In the genomic region with DNA sequence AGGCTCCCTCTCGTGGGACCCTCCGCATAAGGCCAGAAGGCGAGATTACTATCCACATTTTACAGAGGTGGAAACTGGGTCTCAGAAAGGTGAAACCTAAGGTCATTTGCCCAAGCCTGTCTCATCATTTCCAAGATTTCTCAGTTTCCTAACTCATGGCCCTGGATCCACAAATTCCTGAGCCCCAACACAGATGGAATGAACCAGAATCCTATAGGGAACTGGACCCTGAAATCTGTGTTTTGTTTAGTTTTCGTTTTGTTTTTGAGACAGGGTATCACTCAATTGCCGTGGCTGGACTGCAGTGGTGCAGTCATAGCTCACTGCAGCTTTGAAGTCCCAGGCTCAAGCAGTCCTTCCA, we compare ENCODE assay signal across 8 cellular contexts. TPM values are rescaled to one million over a fixed set of nuclear protein-coding genes. Genes with fewer than 3 reads are reported as not detected.
DNase-seq lines count a peak whose midpoint lies in the region; ATAC-seq and TF ChIP-seq lines count a peak whose summit lies in the region.

No MANE protein-coding gene starts in this region.

- H3K27ac Mint-ChIP-seq in activated CD4-positive, alpha-beta memory T cell treated with anti-CD3 and anti-CD28 coated beads for 36 hours, result no peak overlapping the region
- H3K27ac Mint-ChIP-seq in activated CD4-positive, alpha-beta memory T cell treated with anti-CD3 and anti-CD28 coated beads, Interleukin-2, amount 10 ng/mL, durations not matched to agents 7 days and 5 days, result no peak overlapping the region
- H3K27ac Mint-ChIP-seq in activated naive CD8-positive, alpha-beta T cell treated with anti-CD3 and anti-CD28 coated beads for 36 hours, result peak overlapping the region; percentile 58
- peak overlapping the region; percentile 98 for H3K27ac Mint-ChIP-seq in memory B cell

- TF ChIP-seq POLR2A in testis (IDR thresholded peaks at IDR 0.05), result no peak

- H3K36me3 Mint-ChIP-seq in activated CD4-positive, alpha-beta memory T cell treated with anti-CD3 and anti-CD28 coated beads for 36 hours, result no peaks in the 10 kb centered on the region
- H3K36me3 Mint-ChIP-seq in activated CD4-positive, alpha-beta memory T cell treated with anti-CD3 and anti-CD28 coated beads, Interleukin-2, amount 10 ng/mL, durations not matched to agents 7 days and 5 days (ENCODE audit: low read depth), result no peaks in the 10 kb centered on the region
- no peaks in the 10 kb centered on the region for H3K36me3 Mint-ChIP-seq in activated naive CD8-positive, alpha-beta T cell treated with anti-CD3 and anti-CD28 coated beads for 36 hours
- H3K36me3 Mint-ChIP-seq in memory B cell, result peaks cover 17% of the 10 kb centered on the region

- POLR2A ChIA-PET in activated CD4-positive, alpha-beta memory T cell treated with anti-CD3 and anti-CD28 coated beads for 36 hours (lab: Charles Lee), result no interaction called here
- POLR2A ChIA-PET in activated CD4-positive, alpha-beta memory T cell treated with anti-CD3 and anti-CD28 coated beads, Interleukin-2, amount 10 ng/mL, durations not matched to agents 7 days and 5 days (lab: Charles Lee), result interaction anchor here (0.6 kb wide), 1 partner anchor 337 kb away, joined by 4 read pairs; no protein-coding TSS in a partner anchor

- H3K4me1 Mint-ChIP-seq in activated CD4-positive, alpha-beta memory T cell treated with anti-CD3 and anti-CD28 coated beads for 36 hours (ENCODE audit: low read depth), result peaks cover 20% of the 10 kb centered on the region
- peaks cover 10% of the 10 kb centered on the region for H3K4me1 Mint-ChIP-seq in activated CD4-positive, alpha-beta memory T cell treated with anti-CD3 and anti-CD28 coated beads, Interleukin-2, amount 10 ng/mL, durations not matched to agents 7 days and 5 days
- H3K4me1 Mint-ChIP-seq in activated naive CD8-positive, alpha-beta T cell treated with anti-CD3 and anti-CD28 coated beads for 36 hours, result peaks cover 28% of the 10 kb centered on the region
- H3K4me1 Mint-ChIP-seq in memory B cell, result peaks cover 33% of the 10 kb centered on the region

- no peaks in the 10 kb centered on the region for H3K27me3 Mint-ChIP-seq in activated CD4-positive, alpha-beta memory T cell treated with anti-CD3 and anti-CD28 coated beads for 36 hours
- H3K27me3 Mint-ChIP-seq in activated CD4-positive, alpha-beta memory T cell treated with anti-CD3 and anti-CD28 coated beads, Interleukin-2, amount 10 ng/mL, durations not matched to agents 7 days and 5 days, result peaks cover 7% of the 10 kb centered on the region
- no peaks in the 10 kb centered on the region for H3K27me3 Mint-ChIP-seq in activated naive CD8-positive, alpha-beta T cell treated with anti-CD3 and anti-CD28 coated beads for 36 hours
- no peaks in the 10 kb centered on the region for H3K27me3 Mint-ChIP-seq in memory B cell

- TF ChIP-seq CTCF in testis (IDR thresholded peaks at IDR 0.05), result no peak

- intact Hi-C loops in activated CD4-positive, alpha-beta memory T cell treated with anti-CD3 and anti-CD28 coated beads for 36 hours (cut with micrococcal nuclease), result no loop called here
- intact Hi-C loops in testis (cut with DNase I; ENCODE audit: low total_unique reads), result no loop called here

- H3K27ac ChIP-seq in testis, result no peak overlapping the region

- ATAC-seq in memory B cell (ENCODE audit: low read depth) (no peak), GM18873 (IDR thresholded peaks at IDR 0.05; ENCODE audit: low FRiP score, unreplicated experiment) (no peak)

- no peaks in the 10 kb centered on the region for H3K9me3 ChIP-seq in testis

- no peaks in the 10 kb centered on the region for H3K36me3 ChIP-seq in testis (ENCODE audit: low read depth, missing control alignments)

- no peaks in the 10 kb centered on the region for H3K9me3 Mint-ChIP-seq in activated CD4-positive, alpha-beta memory T cell treated with anti-CD3 and anti-CD28 coated beads for 36 hours
- no peaks in the 10 kb centered on the region for H3K9me3 Mint-ChIP-seq in activated CD4-positive, alpha-beta memory T cell treated with anti-CD3 and anti-CD28 coated beads, Interleukin-2, amount 10 ng/mL, durations not matched to agents 7 days and 5 days
- no peaks in the 10 kb centered on the region for H3K9me3 Mint-ChIP-seq in activated naive CD8-positive, alpha-beta T cell treated with anti-CD3 and anti-CD28 coated beads for 36 hours
- no peaks in the 10 kb centered on the region for H3K9me3 Mint-ChIP-seq in memory B cell

- CTCF ChIA-PET in activated CD4-positive, alpha-beta memory T cell treated with anti-CD3 and anti-CD28 coated beads for 36 hours (lab: Charles Lee), result interaction anchor here (2.2 kb wide), 1 partner anchor 54 kb away, joined by 11 read pairs; no protein-coding TSS in a partner anchor
- CTCF ChIA-PET in activated CD4-positive, alpha-beta memory T cell treated with anti-CD3 and anti-CD28 coated beads, Interleukin-2, amount 10 ng/mL, durations not matched to agents 7 days and 5 days (lab: Charles Lee), result no interaction called here

- H3K4me1 ChIP-seq in testis, result peaks cover 7% of the 10 kb centered on the region

- no peaks in the 10 kb centered on the region for H3K27me3 ChIP-seq in testis

- peak overlapping the region; percentile 49 for H3K4me3 Mint-ChIP-seq in activated CD4-positive, alpha-beta memory T cell treated with anti-CD3 and anti-CD28 coated beads for 36 hours
- H3K4me3 Mint-ChIP-seq in activated CD4-positive, alpha-beta memory T cell treated with anti-CD3 and anti-CD28 coated beads, Interleukin-2, amount 10 ng/mL, durations not matched to agents 7 days and 5 days, result no peak overlapping the region
- H3K4me3 Mint-ChIP-seq in activated naive CD8-positive, alpha-beta T cell treated with anti-CD3 and anti-CD28 coated beads for 36 hours, result peak overlapping the region; percentile 66
- H3K4me3 Mint-ChIP-seq in memory B cell, result peak overlapping the region; percentile 63

- WGBS in testis, 2 donors, result 64 to 72% methylated on average over 5 of the region's 5 CpGs

- DNase-seq in activated CD4-positive, alpha-beta memory T cell treated with anti-CD3 and anti-CD28 coated beads for 36 hours, result no peak
- DNase-seq in activated CD4-positive, alpha-beta memory T cell treated with anti-CD3 and anti-CD28 coated beads, Interleukin-2, amount 10 ng/mL, durations not matched to agents 7 days and 5 days, result no peak
- no peak for DNase-seq in activated naive CD8-positive, alpha-beta T cell treated with anti-CD3 and anti-CD28 coated beads for 36 hours
- DNase-seq in memory B cell (ENCODE audit: low spot score in 2 of 2) (no peak), superior temporal gyrus (ENCODE audit: extremely low spot score) (peak; percentile 2), testis (no peak), AG20443 (ENCODE audit: low spot score) (no peak)

- peak overlapping the region in 1 of 2 donors; percentile 62 for H3K4me3 ChIP-seq in testis

RNA-seq across cellular contexts. Expression of gene GNG7, which starts 0.6 kb away (rescaled TPM):
- total RNA-seq in activated CD4-positive, alpha-beta memory T cell treated with anti-CD3 and anti-CD28 coated beads for 36 hours, result under 1 TPM; 0.53 to 0.88 TPM
- under 1 TPM; 0.25 to 0.40 TPM for total RNA-seq in activated CD4-positive, alpha-beta memory T cell treated with anti-CD3 and anti-CD28 coated beads, Interleukin-2, amount 10 ng/mL, durations not matched to agents 7 days and 5 days
- total RNA-seq in activated naive CD8-positive, alpha-beta T cell treated with anti-CD3 and anti-CD28 coated beads for 36 hours, result under 1 TPM; 0.36 to 0.45 TPM
- 10 to 100 TPM; 25.3 to 38.7 TPM for total RNA-seq in testis
- polyA plus RNA-seq in testis (ENCODE audit: insufficient read depth, low read depth, low replicate concordance), result 16.9 TPM

RNA-seq across cellular contexts. Expression of gene DIRAS1, which starts 18.1 kb away (rescaled TPM):
- under 1 TPM in 1 of 2 experiments, not detected in 1; 0.31 TPM for total RNA-seq in activated CD4-positive, alpha-beta memory T cell treated with anti-CD3 and anti-CD28 coated beads for 36 hours
- not detected for total RNA-seq in activated CD4-positive, alpha-beta memory T cell treated with anti-CD3 and anti-CD28 coated beads, Interleukin-2, amount 10 ng/mL, durations not matched to agents 7 days and 5 days
- total RNA-seq in activated naive CD8-positive, alpha-beta T cell treated with anti-CD3 and anti-CD28 coated beads for 36 hours, result under 1 TPM in 1 of 2 experiments, not detected in 1; 0.16 TPM
- total RNA-seq in testis, result 10 to 100 TPM; 22.5 to 33.1 TPM
- 8.1 TPM for polyA plus RNA-seq in testis (ENCODE audit: insufficient read depth, low read depth, low replicate concordance)

RNA-seq across cellular contexts. Expression of gene SLC39A3, which starts 36.8 kb away (rescaled TPM):
- total RNA-seq in activated CD4-positive, alpha-beta memory T cell treated with anti-CD3 and anti-CD28 coated beads for 36 hours, result 10 to 100 TPM; 21.0 to 24.0 TPM
- total RNA-seq in activated CD4-positive, alpha-beta memory T cell treated with anti-CD3 and anti-CD28 coated beads, Interleukin-2, amount 10 ng/mL, durations not matched to agents 7 days and 5 days, result 10 to 100 TPM; 25.4 to 27.4 TPM
- 10 to 100 TPM; 50.5 to 52.1 TPM for total RNA-seq in activated naive CD8-positive, alpha-beta T cell treated with anti-CD3 and anti-CD28 coated beads for 36 hours
- total RNA-seq in testis, result 100 to 1,000 TPM; 126 to 160 TPM
- 198 TPM for polyA plus RNA-seq in testis (ENCODE audit: insufficient read depth, low read depth, low replicate concordance)

Comparison
In these comparisons a context has a peak if more than half of its experiments do, and no peak if none do; other contexts are left out.
1. H3K27ac Mint-ChIP-seq: peak in activated naive CD8-positive, alpha-beta T cell treated with anti-CD3 and anti-CD28 coated beads for 36 hours (single experiment) and memory B cell (single experiment); none in activated CD4-positive, alpha-beta memory T cell treated with anti-CD3 and anti-CD28 coated beads for 36 hours (single experiment) and activated CD4-positive, alpha-beta memory T cell treated with anti-CD3 and anti-CD28 coated beads, Interleukin-2, amount 10 ng/mL, durations not matched to agents 7 days and 5 days (single experiment).
2. RNA of gene GNG7, which starts 0.6 kb away (total RNA-seq): 25.3 to 38.7 TPM in testis; 0.53 to 0.88 TPM in activated CD4-positive, alpha-beta memory T cell treated with anti-CD3 and anti-CD28 coated beads for 36 hours, 0.36 to 0.45 TPM in activated naive CD8-positive, alpha-beta T cell treated with anti-CD3 and anti-CD28 coated beads for 36 hours and 0.25 to 0.40 TPM in activated CD4-positive, alpha-beta memory T cell treated with anti-CD3 and anti-CD28 coated beads, Interleukin-2, amount 10 ng/mL, durations not matched to agents 7 days and 5 days; every median in the first group is over 10 times any median in the second.
3. RNA of gene DIRAS1, which starts 18.1 kb away (total RNA-seq): 22.5 to 33.1 TPM in testis; 0.31 TPM in activated CD4-positive, alpha-beta memory T cell treated with anti-CD3 and anti-CD28 coated beads for 36 hours, 0.16 TPM in activated naive CD8-positive, alpha-beta T cell treated with anti-CD3 and anti-CD28 coated beads for 36 hours and not detected in activated CD4-positive, alpha-beta memory T cell treated with anti-CD3 and anti-CD28 coated beads, Interleukin-2, amount 10 ng/mL, durations not matched to agents 7 days and 5 days; every median in the first group is over 10 times any median in the second.